ENCODE assay signal across 26 cellular contexts in the genomic region with DNA sequence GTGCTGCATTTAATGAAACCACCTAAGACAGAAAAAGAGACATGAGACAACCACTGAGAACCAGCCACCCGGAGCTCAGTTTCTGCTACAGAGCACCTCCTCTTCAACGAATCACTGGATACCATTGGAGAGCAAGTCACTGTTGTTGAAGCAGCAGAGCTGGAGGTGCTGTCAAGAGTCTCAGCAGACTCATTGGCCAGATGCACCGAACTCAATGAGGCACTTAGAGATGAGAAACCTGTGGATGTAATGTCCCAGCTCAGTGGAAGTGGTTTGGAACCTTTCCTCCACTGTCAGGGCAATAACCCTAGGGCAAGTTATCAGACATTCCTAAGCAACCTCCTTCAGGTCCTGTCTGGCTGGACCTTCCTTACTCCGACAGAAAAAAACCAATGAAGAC. TPM values are rescaled to one million over a fixed set of nuclear protein-coding genes. Genes with fewer than 3 reads are reported as not detected.
"Had no signal": no experiment of that assay in that cellular context is flagged by ENCODE, and none has a peak within 500 bp of the region (broad histone marks: within the 10 kb centered on the region; RNA-seq: fewer than 3 reads in every experiment).

No MANE protein-coding gene starts in this region.

- H3K27ac ChIP-seq: brain microvascular endothelial cell, epithelial cell of prostate, heart left ventricle, left ventricle myocardium inferior, pancreas, psoas muscle, right atrium auricular region had no signal

- H3K4me1 ChIP-seq: pancreas had no signal

- H3K4me3 Mint-ChIP-seq: activated CD4-positive, alpha-beta memory T cell treated with anti-CD3 and anti-CD28 coated beads, Interleukin-2, amount 10 ng/mL, durations not matched to agents 7 days and 5 days; activated CD4-positive, alpha-beta T cell treated with anti-CD3 and anti-CD28 coated beads, Interleukin-2, amount 10 ng/mL, durations not matched to agents 24 days and 14 days; activated naive CD4-positive, alpha-beta T cell treated with anti-CD3 and anti-CD28 coated beads, Interleukin-2, amount 50 U/mL, for 24 hours; endodermal cell; natural killer cell; T-helper 17 cell had no signal

- H3K4me1 Mint-ChIP-seq: activated CD4-positive, alpha-beta memory T cell treated with anti-CD3 and anti-CD28 coated beads, Interleukin-2, amount 10 ng/mL, durations not matched to agents 7 days and 5 days; activated CD4-positive, alpha-beta T cell treated with anti-CD3 and anti-CD28 coated beads, Interleukin-2, amount 10 ng/mL, durations not matched to agents 24 days and 14 days; activated naive CD4-positive, alpha-beta T cell treated with anti-CD3 and anti-CD28 coated beads, Interleukin-2, amount 50 U/mL, for 24 hours; natural killer cell had no signal

- H3K27me3 Mint-ChIP-seq: activated CD4-positive, alpha-beta memory T cell treated with anti-CD3 and anti-CD28 coated beads, Interleukin-2, amount 10 ng/mL, durations not matched to agents 7 days and 5 days; activated CD4-positive, alpha-beta T cell treated with anti-CD3 and anti-CD28 coated beads, Interleukin-2, amount 10 ng/mL, durations not matched to agents 24 days and 14 days; activated naive CD4-positive, alpha-beta T cell treated with anti-CD3 and anti-CD28 coated beads, Interleukin-2, amount 50 U/mL, for 24 hours; T-helper 17 cell had no signal

- H3K27ac Mint-ChIP-seq: activated CD4-positive, alpha-beta memory T cell treated with anti-CD3 and anti-CD28 coated beads, Interleukin-2, amount 10 ng/mL, durations not matched to agents 7 days and 5 days; activated CD4-positive, alpha-beta T cell treated with anti-CD3 and anti-CD28 coated beads, Interleukin-2, amount 10 ng/mL, durations not matched to agents 24 days and 14 days; activated naive CD4-positive, alpha-beta T cell treated with anti-CD3 and anti-CD28 coated beads, Interleukin-2, amount 50 U/mL, for 24 hours; endodermal cell; natural killer cell; T-helper 17 cell had no signal

- ATAC-seq: activated CD4-positive, CD25-positive, alpha-beta regulatory T cell treated with anti-CD3 and anti-CD28 coated beads, Interleukin-2, amount 50 U/mL, for 24 hours; heart left ventricle; natural killer cell; pancreas; psoas muscle; stimulated activated naive CD8-positive, alpha-beta T cell treated with anti-CD3 and anti-CD28 coated beads, Interleukin-15, Interleukin-2, amounts not matched to agents 100 U/mL and 50 U/mL, for 24 hours; T-helper 17 cell had no signal

- H3K4me3 ChIP-seq: heart left ventricle, left ventricle myocardium inferior, pancreas, psoas muscle, right atrium auricular region had no signal

- DNase-seq: activated CD4-positive, alpha-beta memory T cell treated with anti-CD3 and anti-CD28 coated beads, Interleukin-2, amount 10 ng/mL, durations not matched to agents 7 days and 5 days; activated CD4-positive, alpha-beta T cell treated with anti-CD3 and anti-CD28 coated beads, Interleukin-2, amount 10 ng/mL, durations not matched to agents 24 days and 14 days; activated gamma-delta T cell treated with Interleukin-2 at 50 U/mL for 16 hours; anterior cingulate cortex; brain microvascular endothelial cell; cerebellar nuclear complex; cortex of kidney; endodermal cell; heart left ventricle; left ventricle myocardium inferior; midbrain; natural killer cell; pancreas; psoas muscle; stimulated activated CD4-positive, alpha-beta T cell treated with anti-CD3 and anti-CD28 coated beads, Interleukin-12 subunit alpha, Interleukin-12 subunit beta, amount 100 ng/mL, for 4 hours; stimulated activated CD4-positive, alpha-beta T cell treated with anti-CD3 and anti-CD28 coated beads, Interleukin-4, amount 100 ng/mL, for 4 hours; stimulated activated naive CD8-positive, alpha-beta T cell treated with anti-CD3 and anti-CD28 coated beads, Interleukin-15, Interleukin-2, amounts not matched to agents 100 U/mL and 50 U/mL, for 24 hours; SW 1271; T-helper 17 cell had no signal

- H3K9me3 ChIP-seq: heart left ventricle, left ventricle myocardium inferior, pancreas, psoas muscle, right atrium auricular region had no signal

- H3K27me3 ChIP-seq: brain microvascular endothelial cell, heart left ventricle, pancreas, right atrium auricular region had no signal

- H3K9me3 Mint-ChIP-seq: activated CD4-positive, alpha-beta memory T cell treated with anti-CD3 and anti-CD28 coated beads, Interleukin-2, amount 10 ng/mL, durations not matched to agents 7 days and 5 days; activated CD4-positive, alpha-beta T cell treated with anti-CD3 and anti-CD28 coated beads, Interleukin-2, amount 10 ng/mL, durations not matched to agents 24 days and 14 days; activated naive CD4-positive, alpha-beta T cell treated with anti-CD3 and anti-CD28 coated beads, Interleukin-2, amount 50 U/mL, for 24 hours; endodermal cell; natural killer cell had no signal

RNA-seq across cellular contexts. Expression of a gene that starts 54.0 kb away (rescaled TPM):
- total RNA-seq: activated CD4-positive, alpha-beta memory T cell treated with anti-CD3 and anti-CD28 coated beads, Interleukin-2, amount 10 ng/mL, durations not matched to agents 7 days and 5 days; activated CD4-positive, alpha-beta T cell treated with anti-CD3 and anti-CD28 coated beads, Interleukin-2, amount 10 ng/mL, durations not matched to agents 24 days and 14 days; fibroblast of villous mesenchyme; kidney epithelial cell; lung microvascular endothelial cell; psoas muscle; T-helper 17 cell had no signal
- polyA plus RNA-seq: psoas muscle had no signal
